ENCODE assay signal across 1 cellular context in the genomic region with DNA sequence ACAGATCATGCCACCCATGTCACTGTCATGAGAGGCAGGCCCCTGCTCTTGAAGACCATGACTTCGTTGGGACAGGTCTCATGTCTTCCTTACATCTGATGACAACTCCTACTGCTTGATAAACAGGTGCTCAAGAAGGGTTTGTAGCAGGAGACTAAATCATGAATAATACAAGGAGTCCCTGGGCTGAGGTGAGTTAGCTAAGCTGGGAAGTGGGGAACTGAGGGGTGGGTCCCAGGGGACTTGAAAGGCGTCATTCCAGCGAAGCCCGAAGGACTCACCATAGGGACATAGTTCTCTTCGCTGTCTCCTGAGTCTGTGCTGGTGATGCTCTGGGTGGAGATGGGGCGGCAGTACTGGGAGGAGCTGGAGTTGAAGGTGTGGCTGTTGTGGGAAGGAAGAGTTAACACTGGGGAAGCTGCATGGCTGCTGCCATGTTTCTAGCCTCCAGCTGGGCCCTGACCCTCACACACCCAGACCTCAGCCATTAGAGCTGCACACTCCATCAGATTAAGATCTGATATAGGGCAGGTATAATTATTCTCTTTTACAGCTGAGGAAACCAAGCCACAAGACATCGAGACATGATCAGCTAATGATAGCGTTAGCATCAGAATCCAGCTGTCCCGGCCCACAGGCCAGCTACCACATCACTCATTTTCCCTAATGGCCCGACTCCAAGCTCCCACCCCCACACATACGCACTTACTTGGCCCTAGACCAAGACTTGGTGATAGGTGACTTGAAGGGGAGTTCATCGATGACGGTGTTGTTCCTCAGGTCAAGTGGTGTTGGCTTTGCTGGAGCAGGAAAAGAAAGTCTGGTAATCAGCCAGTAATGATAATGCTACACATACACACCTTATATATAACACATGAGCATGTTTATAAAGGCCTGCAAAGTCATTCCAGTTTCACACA.
TF ChIP-seq lines count a peak whose summit lies in the region.

No MANE protein-coding gene starts in this region.

TF ChIP-seq in IMR-90, 13 proteins besides CTCF, POLR2A, EP300 and RAD21:
- TF ChIP-seq NFE2L2 (IDR thresholded peaks at IDR 0.05; ENCODE audit: low read depth, low read length) (no peak), MAFK (IDR thresholded peaks at IDR 0.05; ENCODE audit: low read depth, low read length) (no peak), MXI1 (IDR thresholded peaks at IDR 0.05; ENCODE audit: borderline replicate concordance, low read depth, low read length) (no peak), RCOR1 (IDR thresholded peaks at IDR 0.05; ENCODE audit: insufficient replicate concordance, low read length) (no peak), RFX5 (IDR thresholded peaks at IDR 0.05; ENCODE audit: low read depth, low read length) (no peak), FOS (IDR thresholded peaks at IDR 0.05; ENCODE audit: low read depth, low read length) (no peak), SMC3 (IDR thresholded peaks at IDR 0.05; ENCODE audit: low read depth, low read length) (no peak), CHD1 (IDR thresholded peaks at IDR 0.05; ENCODE audit: low read depth, low read length) (no peak), CEBPB (IDR thresholded peaks at IDR 0.05; ENCODE audit: low read depth, low read length) (no peak), MAZ (IDR thresholded peaks at IDR 0.05; ENCODE audit: borderline replicate concordance, low read depth, low read length) (no peak), BHLHE40 (IDR thresholded peaks at IDR 0.05; ENCODE audit: low read depth, low read length) (no peak)
- TF ChIP-seq, protein P1, sequence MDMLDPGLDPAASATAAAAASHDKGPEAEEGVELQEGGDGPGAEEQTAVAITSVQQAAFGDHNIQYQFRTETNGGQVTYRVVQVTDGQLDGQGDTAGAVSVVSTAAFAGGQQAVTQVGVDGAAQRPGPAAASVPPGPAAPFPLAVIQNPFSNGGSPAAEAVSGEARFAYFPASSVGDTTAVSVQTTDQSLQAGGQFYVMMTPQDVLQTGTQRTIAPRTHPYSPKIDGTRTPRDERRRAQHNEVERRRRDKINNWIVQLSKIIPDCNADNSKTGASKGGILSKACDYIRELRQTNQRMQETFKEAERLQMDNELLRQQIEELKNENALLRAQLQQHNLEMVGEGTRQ (IDR thresholded peaks at IDR 0.05; ENCODE audit: low read depth, low read length), result no peak
- TF ChIP-seq, protein P2, sequence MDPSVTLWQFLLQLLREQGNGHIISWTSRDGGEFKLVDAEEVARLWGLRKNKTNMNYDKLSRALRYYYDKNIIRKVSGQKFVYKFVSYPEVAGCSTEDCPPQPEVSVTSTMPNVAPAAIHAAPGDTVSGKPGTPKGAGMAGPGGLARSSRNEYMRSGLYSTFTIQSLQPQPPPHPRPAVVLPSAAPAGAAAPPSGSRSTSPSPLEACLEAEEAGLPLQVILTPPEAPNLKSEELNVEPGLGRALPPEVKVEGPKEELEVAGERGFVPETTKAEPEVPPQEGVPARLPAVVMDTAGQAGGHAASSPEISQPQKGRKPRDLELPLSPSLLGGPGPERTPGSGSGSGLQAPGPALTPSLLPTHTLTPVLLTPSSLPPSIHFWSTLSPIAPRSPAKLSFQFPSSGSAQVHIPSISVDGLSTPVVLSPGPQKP (IDR thresholded peaks at IDR 0.05; ENCODE audit: borderline replicate concordance, low read depth, low read length), result no peak
